Comparison of ENCODE assay signal across 1 cellular context in genomic region chr22:30874431-30875370, GRCh38.
TF ChIP-seq lines count a peak whose summit lies in the region.

No MANE protein-coding gene starts in this region.

TF ChIP-seq in SK-N-SH treated with all-trans-retinoic acid at 6 μM for 48 hours, 23 proteins besides CTCF, POLR2A, EP300 and RAD21 (continued from another document):
- no peak for TF ChIP-seq CSRNP3 (CRISPR knock-in tag; IDR thresholded peaks at IDR 0.05)
- TF ChIP-seq ISL1 (CRISPR knock-in tag; IDR thresholded peaks at IDR 0.05): no peak
- TF ChIP-seq RARB (CRISPR knock-in tag; IDR thresholded peaks at IDR 0.05): no peak
- TF ChIP-seq CSDC2 (CRISPR knock-in tag; IDR thresholded peaks at IDR 0.05): no peak
- no peak for TF ChIP-seq TCF4 (CRISPR knock-in tag; IDR thresholded peaks at IDR 0.05; ENCODE audit: borderline replicate concordance)
- TF ChIP-seq OSR1 (CRISPR knock-in tag; IDR thresholded peaks at IDR 0.05): no peak
- TF ChIP-seq, protein P1, sequence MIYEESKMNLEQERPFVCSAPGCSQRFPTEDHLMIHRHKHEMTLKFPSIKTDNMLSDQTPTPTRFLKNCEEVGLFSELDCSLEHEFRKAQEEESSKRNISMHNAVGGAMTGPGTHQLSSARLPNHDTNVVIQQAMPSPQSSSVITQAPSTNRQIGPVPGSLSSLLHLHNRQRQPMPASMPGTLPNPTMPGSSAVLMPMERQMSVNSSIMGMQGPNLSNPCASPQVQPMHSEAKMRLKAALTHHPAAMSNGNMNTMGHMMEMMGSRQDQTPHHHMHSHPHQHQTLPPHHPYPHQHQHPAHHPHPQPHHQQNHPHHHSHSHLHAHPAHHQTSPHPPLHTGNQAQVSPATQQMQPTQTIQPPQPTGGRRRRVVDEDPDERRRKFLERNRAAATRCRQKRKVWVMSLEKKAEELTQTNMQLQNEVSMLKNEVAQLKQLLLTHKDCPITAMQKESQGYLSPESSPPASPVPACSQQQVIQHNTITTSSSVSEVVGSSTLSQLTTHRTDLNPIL (CRISPR knock-in tag; IDR thresholded peaks at IDR 0.05; ENCODE audit: low read depth): no peak
- no peak for TF ChIP-seq ZNF565 (CRISPR knock-in tag; conservative IDR thresholded peaks at IDR 0.05; ENCODE audit: low read depth)
- no peak for TF ChIP-seq ZNF70 (CRISPR knock-in tag; IDR thresholded peaks at IDR 0.05)
- TF ChIP-seq ARNTL (CRISPR knock-in tag; IDR thresholded peaks at IDR 0.05; ENCODE audit: borderline replicate concordance, low read depth): no peak
- no peak for TF ChIP-seq BACH2 (CRISPR knock-in tag; IDR thresholded peaks at IDR 0.05; ENCODE audit: borderline replicate concordance)
- TF ChIP-seq SNAI2 (CRISPR knock-in tag; IDR thresholded peaks at IDR 0.05): no peak
- no peak for TF ChIP-seq GLIS3 (CRISPR knock-in tag; IDR thresholded peaks at IDR 0.05)
